ENCODE assay signal across 1 cellular context in genomic region chr17:72378414-72379395, GRCh38.
TF ChIP-seq lines count a peak whose summit lies in the region.

No MANE protein-coding gene starts in this region.

TF ChIP-seq in H1, 55 proteins besides CTCF, POLR2A, EP300 and RAD21:
- TF ChIP-seq EGR1 (IDR thresholded peaks at IDR 0.05; ENCODE audit: borderline replicate concordance, low read depth, low read length) (no peak), CBX5 (IDR thresholded peaks at IDR 0.05; ENCODE audit: low read depth, low read length) (no peak), RXRA (IDR thresholded peaks at IDR 0.05; ENCODE audit: insufficient read depth, low read depth, low read length) (no peak), CBX8 (IDR thresholded peaks at IDR 0.05; ENCODE audit: borderline replicate concordance, low read depth, low read length) (no peak), POU5F1 (IDR thresholded peaks at IDR 0.05; ENCODE audit: low read depth, low read length) (no peak), ATF2 (IDR thresholded peaks at IDR 0.05; ENCODE audit: low read length) (no peak), TBP (IDR thresholded peaks at IDR 0.05; ENCODE audit: low read depth, low read length) (no peak), CHD1 (IDR thresholded peaks at IDR 0.05; ENCODE audit: low read depth, low read length) (no peak), CTBP2 (IDR thresholded peaks at IDR 0.05; ENCODE audit: borderline replicate concordance, insufficient read depth, insufficient read length, low read length) (no peak), JUN (IDR thresholded peaks at IDR 0.05; ENCODE audit: low read depth, low read length) (no peak), NRF1 (IDR thresholded peaks at IDR 0.05; ENCODE audit: low read depth, low read length) (no peak), EZH2 (IDR thresholded peaks at IDR 0.05; ENCODE audit: low read depth, low read length, severe bottlenecking) (no peak), TAF7 (optimal IDR thresholded peaks at IDR 0.05; ENCODE audit: borderline replicate concordance, low read depth, low read length) (no peak), SAP30 (IDR thresholded peaks at IDR 0.05; ENCODE audit: insufficient read depth, insufficient replicate concordance, low read length) (no peak), HDAC6 (IDR thresholded peaks at IDR 0.05; ENCODE audit: low read depth, low read length) (no peak), KDM5A (IDR thresholded peaks at IDR 0.05; ENCODE audit: low read length) (no peak), USF2 (IDR thresholded peaks at IDR 0.05; ENCODE audit: low read length) (no peak)
